Comparison of ENCODE assay signal across 15 cellular contexts in genomic region chr20:34771680-34772081, GRCh38. TPM values are rescaled to one million over a fixed set of nuclear protein-coding genes. Genes with fewer than 3 reads are reported as not detected.
DNase-seq lines count a peak whose midpoint lies in the region; TF ChIP-seq lines count a peak whose summit lies in the region.
"Had no signal": no experiment of that assay in that cellular context is flagged by ENCODE, and none has a peak within 500 bp of the region (broad histone marks: within the 10 kb centered on the region; RNA-seq: fewer than 3 reads in every experiment).

No MANE protein-coding gene starts in this region.

- DNase-seq in EH (ENCODE audit: low read depth) (peak; percentile 37), NCI-H2171 treated with DMSO at 0.1 percent for 48 hours (lab: John Stamatoyannopoulos, UW) (peak; percentile 55), chondrocyte (ENCODE audit: low spot score) (no peak), osteoblast (ENCODE audit: insufficient read length, low spot score, missing footprints) (peak; percentile 25), activated gamma-delta T cell treated with Interleukin-2 at 50 U/mL for 16 hours (no peak), HEK293T (ENCODE audit: extremely low spot score) (no peak)
- DNase-seq in activated CD4-positive, alpha-beta memory T cell treated with anti-CD3 and anti-CD28 coated beads, Interleukin-2, amount 10 ng/mL, durations not matched to agents 7 days and 5 days, result no peak
- DNase-seq in activated CD4-positive, CD25-positive, alpha-beta regulatory T cell (lab: John Stamatoyannopoulos, UW), result no peak
- DNase-seq: activated CD4-positive, alpha-beta T cell treated with anti-CD3 and anti-CD28 coated beads, Interleukin-2, amount 50 U/mL, for 4 hours; body of pancreas; dorsolateral prefrontal cortex; left ventricle myocardium inferior; NCI-H1436; NCI-H446 treated with DMSO at 0.1 percent for 48 hours; SJCRH30 had no signal

- H3K27ac Mint-ChIP-seq in chondrocyte (ENCODE audit: unreplicated experiment), result peak overlapping the region; percentile 4
- no peak overlapping the region for H3K27ac Mint-ChIP-seq in activated CD4-positive, alpha-beta memory T cell treated with anti-CD3 and anti-CD28 coated beads, Interleukin-2, amount 10 ng/mL, durations not matched to agents 7 days and 5 days

- POLR2A ChIA-PET in activated CD4-positive, alpha-beta memory T cell treated with anti-CD3 and anti-CD28 coated beads, Interleukin-2, amount 10 ng/mL, durations not matched to agents 7 days and 5 days (lab: Charles Lee), result no interaction called here
- POLR2A ChIA-PET in HEK293T (lab: Yijun Ruan, JAX), result no interaction called here

- H3K79me2 ChIP-seq in osteoblast (ENCODE audit: insufficient read depth, low read length), result no peaks in the 10 kb centered on the region

- H3K4me2 ChIP-seq in osteoblast (ENCODE audit: insufficient read depth, low read length), result no peak overlapping the region

- H3K9me3 ChIP-seq in osteoblast (ENCODE audit: low read depth, low read length), result no peaks in the 10 kb centered on the region
- H3K9me3 ChIP-seq: body of pancreas, left ventricle myocardium inferior, SJCRH30 had no signal

- H3K27me3 ChIP-seq in osteoblast (ENCODE audit: insufficient read depth, low read length), result no peaks in the 10 kb centered on the region
- H3K27me3 ChIP-seq: body of pancreas, dorsolateral prefrontal cortex, SJCRH30 had no signal

- H3K4me3 Mint-ChIP-seq in chondrocyte (ENCODE audit: unreplicated experiment), result no peak overlapping the region
- H3K4me3 Mint-ChIP-seq in activated CD4-positive, alpha-beta memory T cell treated with anti-CD3 and anti-CD28 coated beads, Interleukin-2, amount 10 ng/mL, durations not matched to agents 7 days and 5 days, result no peak overlapping the region

- H3K4me3 ChIP-seq in osteoblast (ENCODE audit: insufficient read depth, low read length), result no peak overlapping the region
- H3K4me3 ChIP-seq: body of pancreas, dorsolateral prefrontal cortex, left ventricle myocardium inferior, SJCRH30 had no signal

- peaks cover 23% of the 10 kb centered on the region for H3K4me1 Mint-ChIP-seq in chondrocyte (ENCODE audit: low read depth)
- no peaks in the 10 kb centered on the region for H3K4me1 Mint-ChIP-seq in activated CD4-positive, alpha-beta memory T cell treated with anti-CD3 and anti-CD28 coated beads, Interleukin-2, amount 10 ng/mL, durations not matched to agents 7 days and 5 days

- no peaks in the 10 kb centered on the region for H3K9me3 Mint-ChIP-seq in chondrocyte (ENCODE audit: low read depth)
- no peaks in the 10 kb centered on the region for H3K9me3 Mint-ChIP-seq in activated CD4-positive, alpha-beta memory T cell treated with anti-CD3 and anti-CD28 coated beads, Interleukin-2, amount 10 ng/mL, durations not matched to agents 7 days and 5 days

- no peaks in the 10 kb centered on the region for H3K27me3 Mint-ChIP-seq in chondrocyte (ENCODE audit: low read depth)
- H3K27me3 Mint-ChIP-seq in activated CD4-positive, alpha-beta memory T cell treated with anti-CD3 and anti-CD28 coated beads, Interleukin-2, amount 10 ng/mL, durations not matched to agents 7 days and 5 days, result no peaks in the 10 kb centered on the region

- H3K27ac ChIP-seq in osteoblast (ENCODE audit: low read depth, low read length), result no peak overlapping the region
- H3K27ac ChIP-seq: body of pancreas, left ventricle myocardium inferior, SJCRH30 had no signal

- peaks cover 30% of the 10 kb centered on the region for H3K36me3 Mint-ChIP-seq in chondrocyte (ENCODE audit: low read depth)
- peaks cover 38% of the 10 kb centered on the region for H3K36me3 Mint-ChIP-seq in activated CD4-positive, alpha-beta memory T cell treated with anti-CD3 and anti-CD28 coated beads, Interleukin-2, amount 10 ng/mL, durations not matched to agents 7 days and 5 days (ENCODE audit: low read depth)

- CTCF ChIA-PET in activated CD4-positive, alpha-beta memory T cell treated with anti-CD3 and anti-CD28 coated beads, Interleukin-2, amount 10 ng/mL, durations not matched to agents 7 days and 5 days (lab: Charles Lee), result interaction anchor here (0.8 to 1.4 kb wide), 2 partner anchors 228 to 459 kb away, joined by 3 to 7 read pairs; no protein-coding TSS in a partner anchor
- CTCF ChIA-PET in HEK293T (lab: Yijun Ruan, JAX), result no interaction called here

- peaks cover 46% of the 10 kb centered on the region for H3K36me3 ChIP-seq in osteoblast (ENCODE audit: insufficient read depth, low read length)

- TF ChIP-seq CTCF in chondrocyte (IDR thresholded peaks at IDR 0.05) (no peak), osteoblast (IDR thresholded peaks at IDR 0.05; ENCODE audit: extremely low read depth, low read depth, low read length) (no peak)

- peaks cover 13% of the 10 kb centered on the region for H3K4me1 ChIP-seq in osteoblast (ENCODE audit: insufficient read depth, low read length)
- H3K4me1 ChIP-seq: body of pancreas had no signal

- no peak overlapping the region for H2AFZ ChIP-seq in osteoblast (ENCODE audit: low read length)

- H4K20me1 ChIP-seq in osteoblast (ENCODE audit: insufficient read depth, low read length), result no peaks in the 10 kb centered on the region

TF ChIP-seq in HEK293T, 16 proteins besides CTCF, POLR2A, EP300 and RAD21:
- no peak for TF ChIP-seq SP1 (IDR thresholded peaks at IDR 0.05)
- no peak for TF ChIP-seq ZNF384 (IDR thresholded peaks at IDR 0.05)
- no peak for TF ChIP-seq SUZ12 (IDR thresholded peaks at IDR 0.05)
- TF ChIP-seq TARDBP (IDR thresholded peaks at IDR 0.05), result no peak
- no peak for TF ChIP-seq HDGF (IDR thresholded peaks at IDR 0.05; ENCODE audit: borderline replicate concordance)
- no peak for TF ChIP-seq LEF1 (IDR thresholded peaks at IDR 0.05; ENCODE audit: borderline replicate concordance)
- no peak for TF ChIP-seq ELF4 (IDR thresholded peaks at IDR 0.05)

RNA-seq across cellular contexts. Expression of gene NCOA6, which starts 53.8 kb away (rescaled TPM):
- total RNA-seq in chondrocyte, result 21.5 to 43.3 TPM (median 42.3 TPM) in 3 replicates
- 8.7 and 10.6 TPM in 2 replicates for total RNA-seq in osteoblast
- 10 to 100 TPM; 28.9 to 29.8 TPM for total RNA-seq in activated CD4-positive, alpha-beta memory T cell treated with anti-CD3 and anti-CD28 coated beads, Interleukin-2, amount 10 ng/mL, durations not matched to agents 7 days and 5 days

Comparison
In these comparisons a context has a peak if more than half of its experiments do, and no peak if none do; other contexts are left out.
1. DNase-seq: peak in EH (single experiment), NCI-H2171 treated with DMSO at 0.1 percent for 48 hours (single experiment) and osteoblast (single experiment); none in chondrocyte (single experiment), activated CD4-positive, alpha-beta memory T cell treated with anti-CD3 and anti-CD28 coated beads, Interleukin-2, amount 10 ng/mL, durations not matched to agents 7 days and 5 days (single experiment), activated gamma-delta T cell treated with Interleukin-2 at 50 U/mL for 16 hours (single experiment), activated CD4-positive, CD25-positive, alpha-beta regulatory T cell (0 of 4) and HEK293T (single experiment).